Comparison of ENCODE assay signal across 19 cellular contexts in the genomic region with DNA sequence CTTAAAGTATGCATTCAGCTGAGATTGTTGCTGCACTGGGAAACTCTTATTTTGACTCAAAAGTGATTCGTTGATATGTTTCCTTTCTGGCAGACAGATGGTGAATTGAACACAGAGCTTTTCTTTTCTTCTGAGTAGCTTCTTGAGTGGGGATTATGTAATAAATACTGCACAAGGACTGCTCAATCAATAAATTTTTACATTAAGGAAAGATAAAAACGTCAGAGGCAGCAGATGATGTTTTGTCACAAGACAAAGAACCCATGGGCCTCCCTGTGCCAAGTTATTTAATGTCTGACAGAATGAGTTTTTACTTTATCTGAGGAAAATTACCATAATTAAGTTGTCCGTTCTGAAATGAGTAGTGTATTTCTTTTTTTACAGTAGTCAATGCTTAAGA.
DNase-seq lines count a peak whose midpoint lies in the region; ATAC-seq, FAIRE-seq and TF ChIP-seq lines count a peak whose summit lies in the region.
"Had no signal": no experiment of that assay in that cellular context is flagged by ENCODE, and none has a peak within 500 bp of the region (broad histone marks: within the 10 kb centered on the region; RNA-seq: fewer than 3 reads in every experiment).

No MANE protein-coding gene starts in this region.

- H2BK120ac ChIP-seq in H9 (ENCODE audit: low read depth, low read length, poor library complexity, severe bottlenecking): no peak overlapping the region

- no peak overlapping the region for H2AK5ac ChIP-seq in H9 (ENCODE audit: insufficient read length, low read length)

- no peak for FAIRE-seq in D721Med (lab: Jason Lieb, UNC)

- no peak overlapping the region for H3K56ac ChIP-seq in H9 (ENCODE audit: insufficient read length, low read depth, low read length)

- H3K18ac ChIP-seq in H9 (ENCODE audit: insufficient read length, low read depth, low read length): no peak overlapping the region

- H3K36me3 Mint-ChIP-seq in H9 (ENCODE audit: insufficient read depth in 1 of 3, low read depth in 3 of 3) (peaks cover 1 to 9% (median 9%) of the 10 kb centered on the region in 3 experiments; a peak in 4 of 7 replicates), memory B cell (peaks cover 21% of the 10 kb centered on the region)

- H3K79me1 ChIP-seq in H9 (ENCODE audit: insufficient read depth, low read depth, low read length, poor library complexity, severe bottlenecking): no peaks in the 10 kb centered on the region

- no peak overlapping the region for H2BK20ac ChIP-seq in H9 (ENCODE audit: low read depth, low read length, poor library complexity, severe bottlenecking)

- H3K27ac Mint-ChIP-seq in H9 (peak overlapping the region in 2 of 3 experiments; percentile 54 to 56; a peak in 3 of 7 replicates), memory B cell (peak overlapping the region; percentile 45)
- H3K27ac Mint-ChIP-seq: activated B cell treated with CpG ODN at 0.5 μM for 24 hours; activated CD8-positive, alpha-beta T cell treated with anti-CD3 and anti-CD28 coated beads for 36 hours; CD4-positive, alpha-beta T cell had no signal

- H3K4me1 Mint-ChIP-seq in H9: peaks cover 17 to 18% of the 10 kb centered on the region in 2 experiments
- H3K4me1 Mint-ChIP-seq in memory B cell: peaks cover 7% of the 10 kb centered on the region
- H3K4me1 Mint-ChIP-seq: activated B cell treated with CpG ODN at 0.5 μM for 24 hours had no signal

- H2BK15ac ChIP-seq in H9 (ENCODE audit: low read depth, low read length): no peak overlapping the region

- no peaks in the 10 kb centered on the region for H3K27me3 ChIP-seq in H9 (ENCODE audit: insufficient read depth, low read length)
- H3K27me3 ChIP-seq: colonic mucosa had no signal

- H3K9me3 Mint-ChIP-seq in H9 (no peaks in the 10 kb centered on the region), memory B cell (no peaks in the 10 kb centered on the region)
- H3K9me3 Mint-ChIP-seq: activated B cell treated with CpG ODN at 0.5 μM for 24 hours; activated CD8-positive, alpha-beta T cell treated with anti-CD3 and anti-CD28 coated beads for 36 hours; CD4-positive, alpha-beta T cell had no signal

- no peak overlapping the region for H3K9ac ChIP-seq in H9 (ENCODE audit: extremely low read depth, insufficient read length, low read length)

- H3K4me1 ChIP-seq in H9 (ENCODE audit: insufficient read depth, low read length): 0 out of 2 replicates have a peak, but pooled peaks cover 2% of the 10 kb centered on the region
- H3K4me1 ChIP-seq: colonic mucosa had no signal

- no peaks in the 10 kb centered on the region for H3K23me2 ChIP-seq in H9 (ENCODE audit: insufficient read length, low read depth, low read length, poor library complexity, severe bottlenecking)

- ATAC-seq in memory B cell (ENCODE audit: low read depth) (no peak), GM19467 (IDR thresholded peaks at IDR 0.05; ENCODE audit: unreplicated experiment) (no peak)
- no peak for ATAC-seq in activated CD4-positive, CD25-positive, alpha-beta regulatory T cell treated with anti-CD3 and anti-CD28 coated beads, Interleukin-2, amount 50 U/mL, for 24 hours
- ATAC-seq: activated CD8-positive, alpha-beta T cell treated with anti-CD3 and anti-CD28 coated beads for 36 hours had no signal

- H3K4me3 Mint-ChIP-seq in H9 (no peak overlapping the region), memory B cell (no peak overlapping the region)
- H3K4me3 Mint-ChIP-seq: activated B cell treated with CpG ODN at 0.5 μM for 24 hours; activated CD8-positive, alpha-beta T cell treated with anti-CD3 and anti-CD28 coated beads for 36 hours; CD4-positive, alpha-beta T cell had no signal

- H4K8ac ChIP-seq in H9 (replicated peaks; ENCODE audit: insufficient read length, low read depth, low read length): no peak overlapping the region

- H3K27me3 Mint-ChIP-seq in H9 (ENCODE audit: low read depth) (no peaks in the 10 kb centered on the region; the same call in 1 of the 2 replicates), memory B cell (no peaks in the 10 kb centered on the region)
- H3K27me3 Mint-ChIP-seq: activated B cell treated with CpG ODN at 0.5 μM for 24 hours; activated CD8-positive, alpha-beta T cell treated with anti-CD3 and anti-CD28 coated beads for 36 hours; CD4-positive, alpha-beta T cell had no signal

- H2AFZ ChIP-seq in H9 (ENCODE audit: low read length): no peak overlapping the region

- TF ChIP-seq CTCF in H9 (conservative IDR thresholded peaks at IDR 0.05) (no peak), D721Med (IDR thresholded peaks at IDR 0.05; ENCODE audit: insufficient read depth, missing control alignments) (no peak)

- no peak overlapping the region for H3K4ac ChIP-seq in H9 (ENCODE audit: low read depth, low read length)

- no peak overlapping the region for H3K4me2 ChIP-seq in H9 (ENCODE audit: insufficient read depth, insufficient read length, low read length)

- DNase-seq in H9 (no peak), NCI-H146 (lab: John Stamatoyannopoulos, UW) (peak; percentile 58), NCI-H82 (lab: John Stamatoyannopoulos, UW) (peak; percentile 54), memory B cell (ENCODE audit: low spot score in 2 of 2) (no peak), D721Med (ENCODE audit: insufficient read length, low spot score) (no peak), NCI-H526 treated with DMSO at 0.1 percent for 48 hours (lab: John Stamatoyannopoulos, UW) (no peak)
- DNase-seq: activated B cell treated with CpG ODN at 0.5 μM for 24 hours; activated CD8-positive, alpha-beta T cell treated with anti-CD3 and anti-CD28 coated beads for 36 hours; activated T-cell treated with anti-CD3 and anti-CD28 coated beads for 4 hours; CD4-positive, alpha-beta T cell; colonic mucosa; DMS79; nucleus accumbens; RPMI8226; stimulated activated CD4-positive, alpha-beta T cell treated with anti-CD3 and anti-CD28 coated beads, Interleukin-1b, Interleukin-23, amount 100 ng/mL, for 48 hours; stimulated activated naive CD4-positive, alpha-beta T cell had no signal

- no peaks in the 10 kb centered on the region for H3K79me2 ChIP-seq in H9 (ENCODE audit: insufficient read depth, low read length)

- no peaks in the 10 kb centered on the region for H3K9me3 ChIP-seq in H9 (ENCODE audit: control insufficient read depth, low read depth, low read length)
- H3K9me3 ChIP-seq: colonic mucosa had no signal

- no peak overlapping the region for H4K5ac ChIP-seq in H9 (ENCODE audit: insufficient read length, low read depth, low read length)

- WGBS in H9 (ENCODE audit: extremely low coverage, insufficient read length, low lambda C conversion rate): no CpG with 5 or more reads among the region's 3 CpGs

- no peak overlapping the region for H3K23ac ChIP-seq in H9 (ENCODE audit: insufficient read length, low read depth, low read length)

- H3T11ph ChIP-seq in H9 (ENCODE audit: low read length): no peak overlapping the region

- H4K20me1 ChIP-seq in H9 (ENCODE audit: control insufficient read depth, insufficient read depth, insufficient read length): no peaks in the 10 kb centered on the region

- H3K27ac ChIP-seq in H9 (ENCODE audit: insufficient read length, low read depth, low read length): no peak overlapping the region
- H3K27ac ChIP-seq: colonic mucosa, skin epidermis had no signal

- no peak overlapping the region for H3K14ac ChIP-seq in H9 (ENCODE audit: insufficient read depth, low read length)

- H2BK12ac ChIP-seq in H9 (ENCODE audit: insufficient read length, low read depth, low read length): no peak overlapping the region

- H2BK5ac ChIP-seq in H9 (ENCODE audit: insufficient read length, low read length): no peak overlapping the region

- no peak overlapping the region for H4K91ac ChIP-seq in H9 (ENCODE audit: insufficient read length, low read depth, low read length)

Comparison
In these comparisons a context has a peak if more than half of its experiments do, and no peak if none do; other contexts are left out.
1. DNase-seq: peak in NCI-H146 (single experiment) and NCI-H82 (single experiment); none in H9 (single experiment), memory B cell (0 of 2), D721Med (single experiment) and NCI-H526 treated with DMSO at 0.1 percent for 48 hours (single experiment).